ENCODE assay signal across 1 cellular context in genomic region chr4:498328-498919, GRCh38.
TF ChIP-seq lines count a peak whose summit lies in the region.

No MANE protein-coding gene starts in this region.

TF ChIP-seq in WTC11, 78 proteins besides CTCF, POLR2A, EP300 and RAD21 (continued from another document):
- TF ChIP-seq NFE2L1 (CRISPR knock-in tag; IDR thresholded peaks at IDR 0.05) (no peak), ZNF512 (CRISPR knock-in tag; IDR thresholded peaks at IDR 0.05; ENCODE audit: borderline replicate concordance) (no peak), ERG (CRISPR knock-in tag; IDR thresholded peaks at IDR 0.05) (no peak), RORB (CRISPR knock-in tag; IDR thresholded peaks at IDR 0.05) (no peak)
